Comparison of ENCODE assay signal across 33 cellular contexts in the genomic region with DNA sequence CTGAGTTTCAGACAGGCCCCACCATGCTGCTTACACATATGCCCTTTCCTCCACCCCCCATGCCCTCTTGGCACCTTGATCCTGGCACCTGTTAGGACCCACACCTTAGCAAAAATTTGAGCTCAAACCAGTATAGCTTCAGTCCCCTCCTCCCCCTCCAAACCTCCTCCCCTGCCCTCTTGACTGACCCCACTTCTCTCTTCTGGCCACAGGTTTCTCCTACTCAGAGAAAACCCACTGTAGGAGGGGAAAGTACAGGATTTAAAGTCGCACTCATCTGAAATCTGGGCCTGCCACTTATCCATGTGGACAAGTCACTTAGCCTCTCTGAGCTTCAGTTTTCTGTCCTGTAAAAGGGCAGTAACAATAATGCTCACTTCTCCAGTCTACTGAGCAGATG.
"Had no signal": no experiment of that assay in that cellular context is flagged by ENCODE, and none has a peak within 500 bp of the region (broad histone marks: within the 10 kb centered on the region; RNA-seq: fewer than 3 reads in every experiment).

No MANE protein-coding gene starts in this region.

- H3K9me3 ChIP-seq: ascending aorta, breast epithelium, gastrocnemius medialis, heart left ventricle had no signal

- ATAC-seq: activated naive CD4-positive, alpha-beta T cell treated with anti-CD3 and anti-CD28 coated beads, Interleukin-2, amount 50 U/mL, for 72 hours; activated T-cell treated with anti-CD3 and anti-CD28 coated beads, Interleukin-2, amount 50 U/mL, for 72 hours; esophagus mucosa; gastrocnemius medialis; heart left ventricle; WTC11 had no signal

- H3K36me3 Mint-ChIP-seq: activated naive CD4-positive, alpha-beta T cell treated with anti-CD3 and anti-CD28 coated beads, Interleukin-2, amount 10 ng/mL, durations not matched to agents 7 days and 5 days; activated naive CD4-positive, alpha-beta T cell treated with anti-CD3 and anti-CD28 coated beads, Interleukin-2, amount 50 U/mL, for 72 hours; activated naive CD8-positive, alpha-beta T cell treated with anti-CD3 and anti-CD28 coated beads, Interleukin-2, amount 10 ng/mL, durations not matched to agents 7 days and 5 days; brain; WTC11 had no signal

- H3K27me3 ChIP-seq: ascending aorta, cardiac muscle cell, gastrocnemius medialis had no signal

- H3K27ac ChIP-seq: ascending aorta, breast epithelium, cardiac muscle cell, coronary artery, dorsolateral prefrontal cortex, gastrocnemius medialis, heart left ventricle, VCaP had no signal

- DNase-seq: activated CD4-positive, alpha-beta memory T cell treated with anti-CD3 and anti-CD28 coated beads, Interleukin-2, amount 10 ng/mL, durations not matched to agents 7 days and 5 days; activated CD4-positive, alpha-beta T cell treated with anti-CD3 and anti-CD28 coated beads for 1 hour; activated CD4-positive, alpha-beta T cell treated with anti-CD3 and anti-CD28 coated beads for 4 hours; activated CD4-positive, alpha-beta T cell treated with anti-CD3 and anti-CD28 coated beads, Interleukin-2, amount 10 ng/mL, durations not matched to agents 7 days and 5 days; activated CD4-positive, alpha-beta T cell treated with anti-CD3 and anti-CD28 coated beads, Interleukin-2, amount 50 U/mL, for 4 hours; activated CD8-positive, alpha-beta memory T cell treated with anti-CD3 and anti-CD28 coated beads, Interleukin-2, amount 50 U/mL, for 48 hours; activated gamma-delta T cell; activated naive CD4-positive, alpha-beta T cell; activated naive CD4-positive, alpha-beta T cell treated with anti-CD3 and anti-CD28 coated beads, Interleukin-2, amount 10 ng/mL, durations not matched to agents 7 days and 5 days; activated naive CD8-positive, alpha-beta T cell treated with anti-CD3 and anti-CD28 coated beads, Interleukin-2, amount 10 ng/mL, durations not matched to agents 7 days and 5 days; activated T-cell treated with anti-CD3 and anti-CD28 coated beads for 4 hours; activated T-cell treated with anti-CD3 and anti-CD28 coated beads, Interleukin-2, amount 50 U/mL, for 24 hours; activated T-cell treated with anti-CD3 and anti-CD28 coated beads, Interleukin-2, amount 50 U/mL, for 72 hours; central memory CD4-positive, alpha-beta T cell; cerebellar nuclear complex; effector memory CD4-positive, alpha-beta T cell; endodermal cell; foreskin fibroblast; gastrocnemius medialis; glutamatergic neuron; heart left ventricle; T-helper 2 cell had no signal

- H3K4me3 Mint-ChIP-seq: activated CD4-positive, alpha-beta memory T cell treated with anti-CD3 and anti-CD28 coated beads, Interleukin-2, amount 10 ng/mL, durations not matched to agents 7 days and 5 days; activated CD4-positive, alpha-beta T cell treated with anti-CD3 and anti-CD28 coated beads, Interleukin-2, amount 10 ng/mL, durations not matched to agents 7 days and 5 days; activated naive CD4-positive, alpha-beta T cell treated with anti-CD3 and anti-CD28 coated beads, Interleukin-2, amount 10 ng/mL, durations not matched to agents 7 days and 5 days; activated naive CD8-positive, alpha-beta T cell treated with anti-CD3 and anti-CD28 coated beads, Interleukin-2, amount 10 ng/mL, durations not matched to agents 7 days and 5 days; activated T-cell treated with anti-CD3 and anti-CD28 coated beads, Interleukin-2, amount 50 U/mL, for 24 hours; activated T-cell treated with anti-CD3 and anti-CD28 coated beads, Interleukin-2, amount 50 U/mL, for 72 hours; brain; dendritic cell treated with granulocyte-macrophage colony-stimulating factor and Interleukin-4, amounts not matched to agents 40 ng/mL and 50 ng/mL, for 4 days; endodermal cell; WTC11 had no signal

- H3K4me3 ChIP-seq: ascending aorta, breast epithelium, cardiac muscle cell, coronary artery, dorsolateral prefrontal cortex, gastrocnemius medialis, heart left ventricle had no signal

- H3K36me3 ChIP-seq: ascending aorta, breast epithelium, cardiac muscle cell, gastrocnemius medialis, heart left ventricle had no signal

- H3K27ac Mint-ChIP-seq: activated CD4-positive, alpha-beta memory T cell treated with anti-CD3 and anti-CD28 coated beads, Interleukin-2, amount 10 ng/mL, durations not matched to agents 7 days and 5 days; activated CD4-positive, alpha-beta T cell treated with anti-CD3 and anti-CD28 coated beads, Interleukin-2, amount 10 ng/mL, durations not matched to agents 7 days and 5 days; activated naive CD4-positive, alpha-beta T cell treated with anti-CD3 and anti-CD28 coated beads, Interleukin-2, amount 10 ng/mL, durations not matched to agents 7 days and 5 days; activated naive CD4-positive, alpha-beta T cell treated with anti-CD3 and anti-CD28 coated beads, Interleukin-2, amount 50 U/mL, for 72 hours; activated naive CD8-positive, alpha-beta T cell treated with anti-CD3 and anti-CD28 coated beads, Interleukin-2, amount 10 ng/mL, durations not matched to agents 7 days and 5 days; activated T-cell treated with anti-CD3 and anti-CD28 coated beads, Interleukin-2, amount 50 U/mL, for 24 hours; activated T-cell treated with anti-CD3 and anti-CD28 coated beads, Interleukin-2, amount 50 U/mL, for 72 hours; brain; dendritic cell treated with granulocyte-macrophage colony-stimulating factor and Interleukin-4, amounts not matched to agents 40 ng/mL and 50 ng/mL, for 4 days; endodermal cell; WTC11 had no signal

- H3K4me1 ChIP-seq: ascending aorta, breast epithelium, gastrocnemius medialis, heart left ventricle had no signal

- H3K27me3 Mint-ChIP-seq: activated T-cell treated with anti-CD3 and anti-CD28 coated beads, Interleukin-2, amount 50 U/mL, for 24 hours had no signal

- H3K9me3 Mint-ChIP-seq: activated CD4-positive, alpha-beta memory T cell treated with anti-CD3 and anti-CD28 coated beads, Interleukin-2, amount 10 ng/mL, durations not matched to agents 7 days and 5 days; activated CD4-positive, alpha-beta T cell treated with anti-CD3 and anti-CD28 coated beads, Interleukin-2, amount 10 ng/mL, durations not matched to agents 7 days and 5 days; activated naive CD4-positive, alpha-beta T cell treated with anti-CD3 and anti-CD28 coated beads, Interleukin-2, amount 10 ng/mL, durations not matched to agents 7 days and 5 days; activated naive CD4-positive, alpha-beta T cell treated with anti-CD3 and anti-CD28 coated beads, Interleukin-2, amount 50 U/mL, for 72 hours; activated naive CD8-positive, alpha-beta T cell treated with anti-CD3 and anti-CD28 coated beads, Interleukin-2, amount 10 ng/mL, durations not matched to agents 7 days and 5 days; activated T-cell treated with anti-CD3 and anti-CD28 coated beads, Interleukin-2, amount 50 U/mL, for 24 hours; activated T-cell treated with anti-CD3 and anti-CD28 coated beads, Interleukin-2, amount 50 U/mL, for 72 hours; brain; dendritic cell treated with granulocyte-macrophage colony-stimulating factor and Interleukin-4, amounts not matched to agents 40 ng/mL and 50 ng/mL, for 4 days; endodermal cell; WTC11 had no signal
